Comparison of ENCODE assay signal across 24 cellular contexts in genomic region chr17:72531729-72532128, GRCh38.
"Had no signal": no experiment of that assay in that cellular context is flagged by ENCODE, and none has a peak within 500 bp of the region (broad histone marks: within the 10 kb centered on the region; RNA-seq: fewer than 3 reads in every experiment).

No MANE protein-coding gene starts in this region.

- H3K27ac Mint-ChIP-seq: activated naive CD8-positive, alpha-beta T cell treated with anti-CD3 and anti-CD28 coated beads, Interleukin-2, amount 10 ng/mL, durations not matched to agents 7 days and 5 days; activated T-helper 2 cell treated with anti-CD3 and anti-CD28 coated beads, Interferon-gamma antibody, Interleukin-2, Interleukin-4, amounts not matched to agents 10 μg/mL and 5 μg/mL and 100 μg/mL, durations not matched to agents 14 hours and 24 hours and 36 hours; effector memory CD8-positive, alpha-beta T cell; naive thymus-derived CD4-positive, alpha-beta T cell; stimulated activated naive B cell treated with anti-CD40 and anti-IgM and Interleukin-4, amounts not matched to agents 10 μg/mL and 1 μg/mL and 100 μg/mL, for 72 hours had no signal

- DNase-seq: activated CD4-positive, alpha-beta T cell treated with anti-CD3 and anti-CD28 coated beads, Interleukin-2, amount 50 U/mL, for 1 hour; activated CD4-positive, CD25-positive, alpha-beta regulatory T cell treated with anti-CD3 and anti-CD28 coated beads, Interleukin-2, amount 50 U/mL, for 72 hours; activated CD8-positive, alpha-beta memory T cell treated with anti-CD3 and anti-CD28 coated beads for 24 hours; activated CD8-positive, alpha-beta memory T cell treated with anti-CD3 and anti-CD28 coated beads, Interleukin-2, amount 50 U/mL, for 4 hours; activated naive CD4-positive, alpha-beta T cell treated with Interleukin-2 at 50 U/mL for 16 hours; activated naive CD8-positive, alpha-beta T cell treated with anti-CD3 and anti-CD28 coated beads, Interleukin-2, amount 10 ng/mL, durations not matched to agents 7 days and 5 days; activated T-cell treated with anti-CD3 and anti-CD28 coated beads, Interleukin-2, amount 50 U/mL, for 4 hours; amniotic stem cell; colonic mucosa; dorsolateral prefrontal cortex; effector memory CD8-positive, alpha-beta T cell; glutamatergic neuron; hippocampal formation; left ventricle myocardium inferior; naive thymus-derived CD4-positive, alpha-beta T cell; sigmoid colon; stimulated activated CD4-positive, alpha-beta T cell treated with anti-CD3 and anti-CD28 coated beads, Interleukin-15, amount 100 ng/mL, for 24 hours; stimulated activated CD8-positive, alpha-beta memory T cell treated with anti-CD3 and anti-CD28 coated beads, Interleukin-4, amount 100 ng/mL, for 48 hours; stimulated activated naive B cell treated with anti-CD40 and anti-IgM and Interleukin-4, amounts not matched to agents 10 μg/mL and 1 μg/mL and 100 μg/mL, for 72 hours; trophoblast cell; uterus; WERI-Rb-1 had no signal

- H3K36me3 Mint-ChIP-seq: activated naive CD8-positive, alpha-beta T cell treated with anti-CD3 and anti-CD28 coated beads, Interleukin-2, amount 10 ng/mL, durations not matched to agents 7 days and 5 days; naive thymus-derived CD4-positive, alpha-beta T cell had no signal

- H3K9me3 Mint-ChIP-seq: activated T-cell treated with anti-CD3 and anti-CD28 coated beads, Interleukin-2, amount 50 U/mL, for 4 hours; activated T-helper 2 cell treated with anti-CD3 and anti-CD28 coated beads, Interferon-gamma antibody, Interleukin-2, Interleukin-4, amounts not matched to agents 10 μg/mL and 5 μg/mL and 100 μg/mL, durations not matched to agents 14 hours and 24 hours and 36 hours had no signal

- H3K4me1 Mint-ChIP-seq: activated naive CD8-positive, alpha-beta T cell treated with anti-CD3 and anti-CD28 coated beads, Interleukin-2, amount 10 ng/mL, durations not matched to agents 7 days and 5 days; stimulated activated naive B cell treated with anti-CD40 and anti-IgM and Interleukin-4, amounts not matched to agents 10 μg/mL and 1 μg/mL and 100 μg/mL, for 72 hours had no signal

- H3K4me3 Mint-ChIP-seq: activated naive CD8-positive, alpha-beta T cell treated with anti-CD3 and anti-CD28 coated beads, Interleukin-2, amount 10 ng/mL, durations not matched to agents 7 days and 5 days; activated T-cell treated with anti-CD3 and anti-CD28 coated beads, Interleukin-2, amount 50 U/mL, for 4 hours; effector memory CD8-positive, alpha-beta T cell; naive thymus-derived CD4-positive, alpha-beta T cell; neural crest cell; stimulated activated naive B cell treated with anti-CD40 and anti-IgM and Interleukin-4, amounts not matched to agents 10 μg/mL and 1 μg/mL and 100 μg/mL, for 72 hours had no signal
